22 cellular contexts compared by ENCODE assay signal in the genomic region with DNA sequence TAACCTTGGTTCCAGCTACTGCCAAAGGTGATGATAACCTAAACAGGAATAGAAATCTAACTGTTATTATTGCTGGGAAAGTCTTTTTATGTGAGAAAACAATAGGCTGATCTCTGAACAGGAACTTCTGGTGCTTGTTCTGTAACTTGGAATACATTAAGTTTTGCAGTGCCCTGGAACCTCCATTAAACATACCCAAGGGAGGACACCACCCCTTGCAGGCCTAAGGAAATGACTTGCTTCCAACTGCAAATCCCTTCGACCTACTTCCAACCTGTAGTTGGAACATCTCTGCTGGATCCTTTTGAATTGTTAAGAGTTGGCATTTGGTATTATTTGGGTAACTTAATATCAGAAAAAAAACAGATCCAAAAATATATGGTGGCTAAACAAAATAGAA.
DNase-seq lines count a peak whose midpoint lies in the region; ATAC-seq and TF ChIP-seq lines count a peak whose summit lies in the region.
"Had no signal": no experiment of that assay in that cellular context is flagged by ENCODE, and none has a peak within 500 bp of the region (broad histone marks: within the 10 kb centered on the region; RNA-seq: fewer than 3 reads in every experiment).

No MANE protein-coding gene starts in this region.

- POLR2A ChIA-PET in A673 (lab: Charles Lee; ENCODE audit: low non-redundant PET) = no interaction called here

- H3K36me3 ChIP-seq in left ventricle myocardium inferior (no peaks in the 10 kb centered on the region), A673 (ENCODE audit: insufficient read depth, low read length, poor library complexity, severe bottlenecking) (no peaks in the 10 kb centered on the region), BLaER1 (no peaks in the 10 kb centered on the region)
- H3K36me3 ChIP-seq: BE2C had no signal

- H4K20me1 ChIP-seq in BLaER1 = no peaks in the 10 kb centered on the region

- intact Hi-C loops in left ventricle myocardium inferior (cut with micrococcal nuclease) = loop anchor here (10.0 kb wide), 1 partner anchor 349 kb away; no protein-coding TSS in a partner anchor
- intact Hi-C loops in left cardiac atrium (cut with DNase I) = no loop called here
- intact Hi-C loops in A673 (cut with micrococcal nuclease; ENCODE audit: unreplicated experiment) = no loop called here

- H3K27ac ChIP-seq in left ventricle myocardium inferior (replicated peaks) (peak overlapping the region; percentile 38), A673 (ENCODE audit: low read depth, low read length, poor library complexity, severe bottlenecking) (no peak overlapping the region), BLaER1 (no peak overlapping the region)
- H3K27ac ChIP-seq: A549 had no signal

- no peak for DNase-seq in left ventricle myocardium inferior
- no peak for DNase-seq in left cardiac atrium
- DNase-seq in A673 (ENCODE audit: low spot score) = peak; percentile 32
- DNase-seq in Kasumi-1 (lab: John Stamatoyannopoulos, UW) = no peak
- DNase-seq in 8988T = no peak
- DNase-seq: ACHN; BE2C; C1 segment of cervical spinal cord; CD4-positive, alpha-beta memory T cell; CD4-positive, CD25-positive, alpha-beta regulatory T cell; CD8-positive, alpha-beta memory T cell; COR-L47; DMS 273 treated with DMSO at 0.1 percent for 48 hours; DMS153; DMS53; DMS79; DND-41; EL; GDM1 had no signal

- H3K4me3 ChIP-seq in left ventricle myocardium inferior = no peak overlapping the region
- no peak overlapping the region for H3K4me3 ChIP-seq in A673 (ENCODE audit: low read depth, low read length, poor library complexity, severe bottlenecking)
- no peak overlapping the region for H3K4me3 ChIP-seq in BLaER1
- H3K4me3 ChIP-seq: A549, GM12878 had no signal

- peak overlapping the region; percentile 30 for H3K4me2 ChIP-seq in BLaER1
- H3K4me2 ChIP-seq: A549 had no signal

- no peaks in the 10 kb centered on the region for H3K27me3 ChIP-seq in left ventricle myocardium inferior (ENCODE audit: low read depth)
- H3K27me3 ChIP-seq in A673 (replicated peaks; ENCODE audit: insufficient read depth, low read depth, low read length, poor library complexity) = no peaks in the 10 kb centered on the region
- no peaks in the 10 kb centered on the region for H3K27me3 ChIP-seq in BLaER1
- H3K27me3 ChIP-seq: BE2C had no signal

- H3K9me3 ChIP-seq in left ventricle myocardium inferior (replicated peaks) (no peaks in the 10 kb centered on the region), A673 (ENCODE audit: low read depth, low read length, poor library complexity, severe bottlenecking) (no peaks in the 10 kb centered on the region), BLaER1 (no peaks in the 10 kb centered on the region)
- H3K9me3 ChIP-seq: A549, BE2C had no signal

- CTCF ChIA-PET in A673 (lab: Charles Lee) = no interaction called here

- ATAC-seq in left cardiac atrium = no peak
- ATAC-seq: A549 had no signal

- H3K4me1 ChIP-seq in left ventricle myocardium inferior = no peaks in the 10 kb centered on the region
- H3K4me1 ChIP-seq in A673 (ENCODE audit: insufficient read depth, low read length, poor library complexity, severe bottlenecking) = peaks cover 21% of the 10 kb centered on the region
- peaks cover 18% of the 10 kb centered on the region for H3K4me1 ChIP-seq in BLaER1
- H3K4me1 ChIP-seq: A549, BE2C had no signal

- no peak overlapping the region for H3K9ac ChIP-seq in BLaER1

- no TSS peak for BruUV-seq in A673 (replicated peaks; lab: Mats Ljungman, UMichigan)

- no peak for TF ChIP-seq CTCF in left ventricle myocardium inferior (IDR thresholded peaks at IDR 0.05; ENCODE audit: borderline replicate concordance)
- no peak for TF ChIP-seq CTCF in A673 (conservative IDR thresholded peaks at IDR 0.05; ENCODE audit: low read depth, low read length)
